8 cellular contexts compared by ENCODE assay signal in the genomic region with DNA sequence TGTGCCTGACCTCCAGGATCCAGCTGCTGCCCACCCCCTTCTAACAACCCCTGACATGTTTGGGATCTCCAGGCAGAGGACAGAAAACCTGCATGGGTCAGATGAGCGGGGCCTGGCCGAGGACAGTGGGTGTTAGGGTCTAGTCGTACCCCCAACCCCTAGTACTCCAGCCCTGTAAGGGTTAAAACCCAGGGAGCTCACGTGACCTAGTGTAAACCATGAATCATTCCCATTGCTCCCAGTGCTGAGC.
DNase-seq lines count a peak whose midpoint lies in the region; ATAC-seq and TF ChIP-seq lines count a peak whose summit lies in the region.

No MANE protein-coding gene starts in this region.

- H3K27me3 ChIP-seq in ascending aorta: no peaks in the 10 kb centered on the region
- H3K27me3 ChIP-seq in layer of hippocampus (ENCODE audit: control insufficient read depth, insufficient read depth, low read length): peaks cover 2% of the 10 kb centered on the region

- CTCF ChIA-PET in activated CD8-positive, alpha-beta memory T cell treated with anti-CD3 and anti-CD28 coated beads, Interleukin-2, amount 10 ng/mL, durations not matched to agents 7 days and 5 days (lab: Charles Lee): interaction anchor here (1.1 to 3.6 kb wide), 12 partner anchors 14 to 223 kb away, joined by 3 to 23 read pairs (median 3); no protein-coding TSS in a partner anchor

- peaks cover 13 to 50% of the 10 kb centered on the region in 2 donors for H3K4me1 ChIP-seq in ascending aorta

- H3K27ac ChIP-seq in ascending aorta (peak overlapping the region; percentile 90 to 93), layer of hippocampus (ENCODE audit: low read depth, low read length) (peak overlapping the region; percentile 9), temporal lobe (ENCODE audit: low read depth, low read length) (peak overlapping the region; percentile 72)

- H3K4me1 Mint-ChIP-seq in activated CD8-positive, alpha-beta memory T cell treated with anti-CD3 and anti-CD28 coated beads, Interleukin-2, amount 10 ng/mL, durations not matched to agents 7 days and 5 days: peaks cover 10% of the 10 kb centered on the region

- H3K4me3 ChIP-seq in ascending aorta: peak overlapping the region; percentile 58 to 64

- peaks cover 0 to 18% of the 10 kb centered on the region in 2 donors for H3K36me3 ChIP-seq in ascending aorta

- no peaks in the 10 kb centered on the region for H3K9me3 Mint-ChIP-seq in activated CD8-positive, alpha-beta memory T cell treated with anti-CD3 and anti-CD28 coated beads, Interleukin-2, amount 10 ng/mL, durations not matched to agents 7 days and 5 days (ENCODE audit: low read depth)

- H3K9me3 ChIP-seq in ascending aorta: no peaks in the 10 kb centered on the region

- no peaks in the 10 kb centered on the region for H3K27me3 Mint-ChIP-seq in activated CD8-positive, alpha-beta memory T cell treated with anti-CD3 and anti-CD28 coated beads, Interleukin-2, amount 10 ng/mL, durations not matched to agents 7 days and 5 days

- no peak for DNase-seq in activated CD8-positive, alpha-beta memory T cell treated with anti-CD3 and anti-CD28 coated beads, Interleukin-2, amount 10 ng/mL, durations not matched to agents 7 days and 5 days
- no peak for DNase-seq in activated CD8-positive, alpha-beta memory T cell treated with anti-CD3 and anti-CD28 coated beads, Interleukin-2, amount 50 U/mL, for 48 hours
- DNase-seq in ascending aorta (ENCODE audit: low spot score in 2 of 2): no peak

- no peak overlapping the region for H3K27ac Mint-ChIP-seq in activated CD8-positive, alpha-beta memory T cell treated with anti-CD3 and anti-CD28 coated beads, Interleukin-2, amount 10 ng/mL, durations not matched to agents 7 days and 5 days

- peak overlapping the region; percentile 65 for H3K4me3 Mint-ChIP-seq in activated CD8-positive, alpha-beta memory T cell treated with anti-CD3 and anti-CD28 coated beads, Interleukin-2, amount 10 ng/mL, durations not matched to agents 7 days and 5 days

- TF ChIP-seq CTCF in ascending aorta (IDR thresholded peaks at IDR 0.05): no peak

- H3K36me3 Mint-ChIP-seq in activated CD8-positive, alpha-beta memory T cell treated with anti-CD3 and anti-CD28 coated beads, Interleukin-2, amount 10 ng/mL, durations not matched to agents 7 days and 5 days: no peaks in the 10 kb centered on the region

- intact Hi-C loops in ascending aorta (cut with DNase I): loop anchor here (2.0 to 5.0 kb wide), 3 partner anchors 37 to 62 kb away; no protein-coding TSS in a partner anchor

- no peak for ATAC-seq in activated CD8-positive, alpha-beta memory T cell treated with anti-CD3 and anti-CD28 coated beads, Interleukin-2, amount 10 ng/mL, durations not matched to agents 7 days and 5 days
- ATAC-seq in HG03097 (IDR thresholded peaks at IDR 0.05; ENCODE audit: low FRiP score, unreplicated experiment): no peak
- no peak for ATAC-seq in GM21526 (IDR thresholded peaks at IDR 0.05; ENCODE audit: low FRiP score, unreplicated experiment)
- ATAC-seq in HG03439 (IDR thresholded peaks at IDR 0.05; ENCODE audit: unreplicated experiment): no peak

Comparison
In these comparisons a context has a peak if more than half of its experiments do, and no peak if none do; other contexts are left out.
1. H3K27ac ChIP-seq: peak in every context shown above with its lines; median percentile 92 in ascending aorta; 72 in temporal lobe; 9 in layer of hippocampus.